17 cellular contexts compared by ENCODE assay signal in the genomic region with DNA sequence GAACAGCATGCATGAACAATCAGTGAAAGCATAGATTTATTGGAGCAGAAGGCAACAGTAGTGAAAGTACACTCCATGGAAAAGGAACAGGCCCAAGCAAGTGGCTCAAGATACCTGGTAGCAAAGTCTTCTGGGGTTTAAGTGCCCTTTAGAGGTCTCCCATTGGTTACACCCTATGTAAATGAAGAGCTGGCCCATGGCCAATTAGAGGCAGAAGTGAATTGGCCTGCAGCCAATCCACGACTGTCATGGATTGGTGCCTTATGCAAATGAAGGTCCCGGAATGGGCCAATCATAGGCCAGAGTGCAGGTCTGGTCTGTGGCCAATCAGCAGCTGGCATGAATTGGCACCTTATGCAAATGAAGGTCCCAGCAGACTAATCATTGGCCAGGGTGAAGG.
A peak's percentile ranks its signal among the peaks of the same experiment; 100 is the strongest.
DNase-seq lines count a peak whose midpoint lies in the region; ATAC-seq and TF ChIP-seq lines count a peak whose summit lies in the region.
"Had no signal": no experiment of that assay in that cellular context is flagged by ENCODE, and none has a peak within 500 bp of the region (broad histone marks: within the 10 kb centered on the region; RNA-seq: fewer than 3 reads in every experiment).

No MANE protein-coding gene starts in this region.

- no peaks in the 10 kb centered on the region for H3K79me2 ChIP-seq in mammary epithelial cell (ENCODE audit: insufficient read depth, low read length)

- H3K4me3 ChIP-seq in mammary epithelial cell (replicated peaks in 1 of 3; ENCODE audit: insufficient read depth in 1 of 3, low read depth in 2 of 3, low read length in 3 of 3), result no peak overlapping the region
- H3K4me3 ChIP-seq: Peyer's patch, SK-N-MC had no signal

- peaks cover 45% of the 10 kb centered on the region for H3K9me3 Mint-ChIP-seq in MCF 10A (ENCODE audit: unreplicated experiment)

- H3K4me1 Mint-ChIP-seq in MCF 10A (ENCODE audit: insufficient read depth, unreplicated experiment), result no peaks in the 10 kb centered on the region
- H3K4me1 Mint-ChIP-seq: B cell; CD4-positive, alpha-beta memory T cell had no signal

- no peak overlapping the region for H3K27ac ChIP-seq in mammary epithelial cell (ENCODE audit: insufficient read depth, low read depth, low read length)
- H3K27ac ChIP-seq: Peyer's patch, SK-N-MC had no signal

- no peak overlapping the region for H2AFZ ChIP-seq in mammary epithelial cell (ENCODE audit: low read depth, low read length)

- no peak overlapping the region for H3K9ac ChIP-seq in mammary epithelial cell (ENCODE audit: insufficient read depth, low read length)

- H3K4me1 ChIP-seq in mammary epithelial cell (ENCODE audit: insufficient read depth, low read length), result no peaks in the 10 kb centered on the region
- H3K4me1 ChIP-seq: Peyer's patch had no signal

- H3K36me3 Mint-ChIP-seq in MCF 10A (ENCODE audit: insufficient read depth, unreplicated experiment), result no peaks in the 10 kb centered on the region
- H3K36me3 Mint-ChIP-seq: CD4-positive, alpha-beta memory T cell had no signal

- DNase-seq in MCF 10A (ENCODE audit: unreplicated experiment) (peak; percentile 11), mammary epithelial cell (no peak), NAMALWA (ENCODE audit: low spot score) (peak; percentile 34), left colon (peak in 1 of 2 donors; percentile 5), GM20000 (ENCODE audit: low spot score) (no peak), hippocampal formation (lab: John Stamatoyannopoulos, UW) (no peak)
- DNase-seq: CD4-positive, alpha-beta memory T cell; DND-41; HCEC 1CT; NCI-H1417; NCI-H187 treated with DMSO at 0.1 percent for 48 hours; NCI-H345 had no signal

- H3K36me3 ChIP-seq in mammary epithelial cell (ENCODE audit: insufficient read depth, low read length), result no peaks in the 10 kb centered on the region
- H3K36me3 ChIP-seq: Peyer's patch had no signal

- intact Hi-C loops in MCF 10A (cut with micrococcal nuclease) (no loop called here), mammary epithelial cell (cut with micrococcal nuclease) (no loop called here), left colon (cut with DNase I, micrococcal nuclease) (no loop called here)

- H3K4me3 Mint-ChIP-seq in MCF 10A (ENCODE audit: unreplicated experiment), result no peak overlapping the region
- H3K4me3 Mint-ChIP-seq: B cell had no signal

- POLR2A ChIA-PET in MCF 10A (lab: Yijun Ruan, JAX), result no interaction called here

- TF ChIP-seq CTCF in MCF 10A (IDR thresholded peaks at IDR 0.05; ENCODE audit: unreplicated experiment), result no peak
- no peak for TF ChIP-seq CTCF in mammary epithelial cell (conservative IDR thresholded peaks at IDR 0.05 in 1 of 2, IDR thresholded peaks at IDR 0.05 in 1 of 2; ENCODE audit: extremely low read depth in 1 of 2, insufficient read depth in 1 of 2, low read depth in 1 of 2, low read length in 2 of 2)
- TF ChIP-seq CTCF in GM20000 (IDR thresholded peaks at IDR 0.05; ENCODE audit: extremely low read depth, missing control alignments), result no peak

- no peaks in the 10 kb centered on the region for H3K27me3 ChIP-seq in mammary epithelial cell (ENCODE audit: insufficient read depth, low read length)
- H3K27me3 ChIP-seq: Peyer's patch had no signal

- no peaks in the 10 kb centered on the region for H4K20me1 ChIP-seq in mammary epithelial cell (ENCODE audit: insufficient read depth, low read length)

- peak; percentile 71 for ATAC-seq in left colon
- ATAC-seq in HG03342 (IDR thresholded peaks at IDR 0.05; ENCODE audit: unreplicated experiment), result no peak
- ATAC-seq: Right ventricle myocardium inferior had no signal

- H3K4me2 ChIP-seq in mammary epithelial cell (ENCODE audit: insufficient read depth, low read depth, low read length), result no peak overlapping the region

- no peaks in the 10 kb centered on the region for H3K27me3 Mint-ChIP-seq in MCF 10A (ENCODE audit: insufficient read depth, unreplicated experiment)
- H3K27me3 Mint-ChIP-seq: B cell had no signal

- no peak overlapping the region for H3K27ac Mint-ChIP-seq in MCF 10A (ENCODE audit: low read depth, unreplicated experiment)
- H3K27ac Mint-ChIP-seq: B cell; CD4-positive, alpha-beta memory T cell had no signal

- CTCF ChIA-PET in MCF 10A (lab: Yijun Ruan, JAX) (interaction anchor here (1.0 kb wide), 1 partner anchor 11 kb away, joined by 4 read pairs; no protein-coding TSS in a partner anchor), mammary epithelial cell (lab: Charles Lee; ENCODE audit: low non-redundant PET) (no interaction called here)

- dilution Hi-C loops in mammary epithelial cell (cut with HindIII; ENCODE audit: low sequenced_read_pairs), result no loop called here

- in situ Hi-C loops in mammary epithelial cell (cut with MboI; ENCODE audit: low sequenced_read_pairs in 2 of 2), result no loop called here

- no TSS peak for BruUV-seq in MCF 10A (replicated peaks; lab: Mats Ljungman, UMichigan)
- BruUV-seq in mammary epithelial cell (replicated peaks; lab: Mats Ljungman, UMichigan), result no TSS peak

- H3K9me3 ChIP-seq in mammary epithelial cell (replicated peaks; ENCODE audit: insufficient read depth, low read length), result no peaks in the 10 kb centered on the region
- H3K9me3 ChIP-seq: Peyer's patch had no signal

- WGBS in mammary epithelial cell (ENCODE audit: low coverage, missing lambda C conversion rate), result 31% methylated on average over 2 of the region's 2 CpGs

Comparison
In these comparisons a context has a peak if more than half of its experiments do, and no peak if none do; other contexts are left out.
1. DNase-seq: peak in MCF 10A (single experiment) and NAMALWA (single experiment); none in mammary epithelial cell (single experiment), GM20000 (single experiment) and hippocampal formation (0 of 2).